In genomic region chr14:52553002-52553670, GRCh38 we compare ENCODE assay signal across 8 cellular contexts. TPM values are rescaled to one million over a fixed set of nuclear protein-coding genes. Genes with fewer than 3 reads are reported as not detected.
DNase-seq lines count a peak whose midpoint lies in the region; ATAC-seq and TF ChIP-seq lines count a peak whose summit lies in the region.

No MANE protein-coding gene starts in this region.

- DNase-seq in GM10266 (ENCODE audit: extremely low spot score) (peak; percentile 57), NCI-H146 (lab: John Stamatoyannopoulos, UW) (peak; percentile 64), NCI-H774 (lab: John Stamatoyannopoulos, UW) (no peak)
- peak; percentile 53 for DNase-seq in activated CD4-positive, alpha-beta T cell treated with anti-CD3 and anti-CD28 coated beads, Interleukin-2, amount 10 ng/mL, durations not matched to agents 7 days and 5 days
- no peak for DNase-seq in effector memory CD4-positive, alpha-beta T cell

- peak overlapping the region; percentile 78 for H3K4me3 ChIP-seq in effector memory CD4-positive, alpha-beta T cell (ENCODE audit: insufficient read depth, low read depth, low read length, poor library complexity, severe bottlenecking)
- H3K4me3 ChIP-seq in mucosa of rectum (ENCODE audit: low read length in 2 of 2): peak overlapping the region; percentile 77 to 85

- H3K4me1 Mint-ChIP-seq in activated CD4-positive, alpha-beta T cell treated with anti-CD3 and anti-CD28 coated beads, Interleukin-2, amount 10 ng/mL, durations not matched to agents 7 days and 5 days: peaks cover 32% of the 10 kb centered on the region
- peaks cover 24% of the 10 kb centered on the region for H3K4me1 Mint-ChIP-seq in stimulated activated naive CD8-positive, alpha-beta T cell treated with anti-CD3 and anti-CD28 coated beads, Interleukin-15, Interleukin-2, amounts not matched to agents 100 ng/mL and 50 ng/mL, for 24 hours (ENCODE audit: low read depth)

- CTCF ChIA-PET in activated CD4-positive, alpha-beta T cell treated with anti-CD3 and anti-CD28 coated beads, Interleukin-2, amount 10 ng/mL, durations not matched to agents 7 days and 5 days (lab: Charles Lee): interaction anchor here (1.2 to 1.8 kb wide), 4 partner anchors 10 to 148 kb away, joined by 3 to 11 read pairs (median 4); no protein-coding TSS in a partner anchor

- no peaks in the 10 kb centered on the region for H3K27me3 ChIP-seq in effector memory CD4-positive, alpha-beta T cell (replicated peaks; ENCODE audit: control insufficient read depth, insufficient read depth, low read length, poor library complexity, severe bottlenecking)
- no peaks in the 10 kb centered on the region for H3K27me3 ChIP-seq in mucosa of rectum (ENCODE audit: control insufficient read depth in 2 of 2, insufficient read depth in 2 of 2, low read length in 2 of 2)

- peak overlapping the region; percentile 84 for H3K27ac Mint-ChIP-seq in activated CD4-positive, alpha-beta T cell treated with anti-CD3 and anti-CD28 coated beads, Interleukin-2, amount 10 ng/mL, durations not matched to agents 7 days and 5 days
- peak overlapping the region; percentile 50 for H3K27ac Mint-ChIP-seq in stimulated activated naive CD8-positive, alpha-beta T cell treated with anti-CD3 and anti-CD28 coated beads, Interleukin-15, Interleukin-2, amounts not matched to agents 100 ng/mL and 50 ng/mL, for 24 hours

- H3K4me1 ChIP-seq in effector memory CD4-positive, alpha-beta T cell (ENCODE audit: control insufficient read depth, insufficient read depth, low read length, poor library complexity, severe bottlenecking): peaks cover 8% of the 10 kb centered on the region
- H3K4me1 ChIP-seq in mucosa of rectum (ENCODE audit: control insufficient read depth in 2 of 2, insufficient read depth in 2 of 2, low read length in 2 of 2): peaks cover 10 to 16% of the 10 kb centered on the region in 2 donors

- H3K36me3 Mint-ChIP-seq in activated CD4-positive, alpha-beta T cell treated with anti-CD3 and anti-CD28 coated beads, Interleukin-2, amount 10 ng/mL, durations not matched to agents 7 days and 5 days (ENCODE audit: low read depth): peaks cover 3% of the 10 kb centered on the region
- H3K36me3 Mint-ChIP-seq in stimulated activated naive CD8-positive, alpha-beta T cell treated with anti-CD3 and anti-CD28 coated beads, Interleukin-15, Interleukin-2, amounts not matched to agents 100 ng/mL and 50 ng/mL, for 24 hours (ENCODE audit: low read depth): no peaks in the 10 kb centered on the region

- POLR2A ChIA-PET in activated CD4-positive, alpha-beta T cell treated with anti-CD3 and anti-CD28 coated beads, Interleukin-2, amount 10 ng/mL, durations not matched to agents 7 days and 5 days (lab: Charles Lee): interaction anchor here (0.6 kb wide), 1 partner anchor 9 kb away, joined by 4 read pairs; no protein-coding TSS in a partner anchor

- H3K27me3 Mint-ChIP-seq in activated CD4-positive, alpha-beta T cell treated with anti-CD3 and anti-CD28 coated beads, Interleukin-2, amount 10 ng/mL, durations not matched to agents 7 days and 5 days: peaks cover 28% of the 10 kb centered on the region
- peaks cover 17% of the 10 kb centered on the region for H3K27me3 Mint-ChIP-seq in stimulated activated naive CD8-positive, alpha-beta T cell treated with anti-CD3 and anti-CD28 coated beads, Interleukin-15, Interleukin-2, amounts not matched to agents 100 ng/mL and 50 ng/mL, for 24 hours

- TF ChIP-seq CTCF in GM10266 (IDR thresholded peaks at IDR 0.05; ENCODE audit: control insufficient read depth, insufficient read depth, low read depth, missing control alignments): no peak

- no peaks in the 10 kb centered on the region for H3K9me3 Mint-ChIP-seq in activated CD4-positive, alpha-beta T cell treated with anti-CD3 and anti-CD28 coated beads, Interleukin-2, amount 10 ng/mL, durations not matched to agents 7 days and 5 days
- H3K9me3 Mint-ChIP-seq in stimulated activated naive CD8-positive, alpha-beta T cell treated with anti-CD3 and anti-CD28 coated beads, Interleukin-15, Interleukin-2, amounts not matched to agents 100 ng/mL and 50 ng/mL, for 24 hours: no peaks in the 10 kb centered on the region

- peak overlapping the region; percentile 74 to 79 for H3K9ac ChIP-seq in mucosa of rectum (ENCODE audit: low read depth in 1 of 2, low read length in 2 of 2)

- H3K4me3 Mint-ChIP-seq in activated CD4-positive, alpha-beta T cell treated with anti-CD3 and anti-CD28 coated beads, Interleukin-2, amount 10 ng/mL, durations not matched to agents 7 days and 5 days: peak overlapping the region; percentile 90
- peak overlapping the region; percentile 94 for H3K4me3 Mint-ChIP-seq in stimulated activated naive CD8-positive, alpha-beta T cell treated with anti-CD3 and anti-CD28 coated beads, Interleukin-15, Interleukin-2, amounts not matched to agents 100 ng/mL and 50 ng/mL, for 24 hours

- no peaks in the 10 kb centered on the region for H3K9me3 ChIP-seq in effector memory CD4-positive, alpha-beta T cell (ENCODE audit: control insufficient read depth, low read length)
- H3K9me3 ChIP-seq in mucosa of rectum (ENCODE audit: control insufficient read depth in 2 of 2, low read length in 2 of 2): no peaks in the 10 kb centered on the region

- H3K27ac ChIP-seq in effector memory CD4-positive, alpha-beta T cell (ENCODE audit: insufficient read depth, low read length, poor library complexity, severe bottlenecking): peak overlapping the region; percentile 56
- peak overlapping the region; percentile 52 to 77 for H3K27ac ChIP-seq in mucosa of rectum (ENCODE audit: low read depth in 2 of 2, low read length in 2 of 2)

- H3K36me3 ChIP-seq in effector memory CD4-positive, alpha-beta T cell (ENCODE audit: control insufficient read depth, insufficient read depth, low read length): no peaks in the 10 kb centered on the region
- H3K36me3 ChIP-seq in mucosa of rectum (ENCODE audit: control insufficient read depth in 2 of 2, insufficient read depth in 2 of 2, low read length in 2 of 2): no peaks in the 10 kb centered on the region

- peak; percentile 15 for ATAC-seq in HG02623 (IDR thresholded peaks at IDR 0.05; ENCODE audit: unreplicated experiment)

RNA-seq across cellular contexts. Expression of gene GPR137C, which starts 0.5 kb away (rescaled TPM):
- total RNA-seq in activated CD4-positive, alpha-beta T cell treated with anti-CD3 and anti-CD28 coated beads, Interleukin-2, amount 10 ng/mL, durations not matched to agents 7 days and 5 days: 1 to 10 TPM in 1 of 2 experiments, under 1 TPM in 1; 0.60 to 1.2 TPM

RNA-seq across cellular contexts. Expression of gene TXNDC16, which starts 0.8 kb away (rescaled TPM):
- total RNA-seq in activated CD4-positive, alpha-beta T cell treated with anti-CD3 and anti-CD28 coated beads, Interleukin-2, amount 10 ng/mL, durations not matched to agents 7 days and 5 days: 10 to 100 TPM; 10.5 to 12.0 TPM

Comparison
In these comparisons a context has a peak if more than half of its experiments do, and no peak if none do; other contexts are left out.
1. DNase-seq: peak in GM10266 (single experiment), NCI-H146 (single experiment) and activated CD4-positive, alpha-beta T cell treated with anti-CD3 and anti-CD28 coated beads, Interleukin-2, amount 10 ng/mL, durations not matched to agents 7 days and 5 days (single experiment); none in effector memory CD4-positive, alpha-beta T cell (0 of 3) and NCI-H774 (single experiment).